ENCODE assay signal across 17 cellular contexts in genomic region chr1:110420023-110420662, GRCh38. TPM values are rescaled to one million over a fixed set of nuclear protein-coding genes. Genes with fewer than 3 reads are reported as not detected.
DNase-seq lines count a peak whose midpoint lies in the region; ATAC-seq and TF ChIP-seq lines count a peak whose summit lies in the region.
"Had no signal": no experiment of that assay in that cellular context is flagged by ENCODE, and none has a peak within 500 bp of the region (broad histone marks: within the 10 kb centered on the region; RNA-seq: fewer than 3 reads in every experiment).

No MANE protein-coding gene starts in this region.

- no peak overlapping the region for H2BK12ac ChIP-seq in neuronal stem cell (ENCODE audit: low read length)

- POLR2A ChIA-PET in activated CD4-positive, alpha-beta T cell treated with anti-CD3 and anti-CD28 coated beads, Interleukin-2, amount 10 ng/mL, durations not matched to agents 7 days and 5 days (lab: Charles Lee), result no interaction called here

- no peak overlapping the region for H3K18ac ChIP-seq in neuronal stem cell (ENCODE audit: low read length)

- peak; percentile 17 for DNase-seq in activated effector memory CD4-positive, alpha-beta T cell treated with anti-CD3 and anti-CD28 coated beads, Interleukin-2, amount 50 U/mL, for 16 hours
- DNase-seq in activated effector memory CD4-positive, alpha-beta T cell treated with Interleukin-2 at 50 U/mL for 16 hours, result no peak
- DNase-seq in neuronal stem cell (ENCODE audit: low spot score) (no peak), suprapubic skin (ENCODE audit: low spot score in 2 of 2) (no peak)
- no peak for DNase-seq in activated CD4-positive, alpha-beta T cell treated with anti-CD3 and anti-CD28 coated beads for 48 hours
- no peak for DNase-seq in activated CD4-positive, alpha-beta T cell treated with anti-CD3 and anti-CD28 coated beads, Interleukin-2, amount 10 ng/mL, durations not matched to agents 7 days and 5 days
- DNase-seq: Caco-2; CD8-positive, alpha-beta memory T cell; DND-41; GDM1 had no signal

- H3K4me1 Mint-ChIP-seq in dendritic cell treated with granulocyte-macrophage colony-stimulating factor and Interleukin-4, amounts not matched to agents 40 ng/mL and 50 ng/mL, for 4 days (ENCODE audit: low read depth), result peaks cover 36% of the 10 kb centered on the region
- H3K4me1 Mint-ChIP-seq in activated CD4-positive, alpha-beta T cell treated with anti-CD3 and anti-CD28 coated beads, Interleukin-2, amount 10 ng/mL, durations not matched to agents 7 days and 5 days, result peaks cover 14% of the 10 kb centered on the region
- H3K4me1 Mint-ChIP-seq: CD8-positive, alpha-beta memory T cell had no signal

- intact Hi-C loops in dendritic cell treated with granulocyte-macrophage colony-stimulating factor and Interleukin-4, amounts not matched to agents 40 ng/mL and 50 ng/mL, for 4 days (cut with micrococcal nuclease), result no loop called here

- no CpG with 5 or more reads among the region's 10 CpGs for WGBS in neuronal stem cell (ENCODE audit: extremely low coverage in 2 of 2, insufficient read length in 2 of 2, insufficient replicate concordance in 1 of 2), 2 donors
- 85% methylated on average over 10 of the region's 10 CpGs for WGBS in suprapubic skin

- TF ChIP-seq CTCF in suprapubic skin (IDR thresholded peaks at IDR 0.05), result no peak

- no peaks in the 10 kb centered on the region for H3K9me3 ChIP-seq in neuronal stem cell (replicated peaks in 1 of 2; ENCODE audit: control insufficient read depth in 2 of 2, insufficient read depth in 1 of 2, low read depth in 1 of 2, low read length in 2 of 2)
- H3K9me3 ChIP-seq in suprapubic skin, result no peaks in the 10 kb centered on the region
- H3K9me3 ChIP-seq: Caco-2, HAP-1 had no signal

- no peak for TF ChIP-seq EP300 in suprapubic skin (IDR thresholded peaks at IDR 0.05)

- H2AFZ ChIP-seq in neuronal stem cell (ENCODE audit: low read length), result no peak overlapping the region

- no peak for TF ChIP-seq POLR2A in suprapubic skin (IDR thresholded peaks at IDR 0.05)

- H3K4me1 ChIP-seq in neuronal stem cell (ENCODE audit: control insufficient read depth in 2 of 2, insufficient read depth in 1 of 2, low read depth in 1 of 2, low read length in 2 of 2) (no peaks in the 10 kb centered on the region), suprapubic skin (peaks cover 9% of the 10 kb centered on the region)
- H3K4me1 ChIP-seq: Caco-2 had no signal

- H2BK15ac ChIP-seq in neuronal stem cell (ENCODE audit: low read length), result no peak overlapping the region

- no peak overlapping the region for H2AK5ac ChIP-seq in neuronal stem cell (ENCODE audit: low read depth, low read length)

- H3K36me3 ChIP-seq in neuronal stem cell (replicated peaks in 1 of 2; ENCODE audit: control insufficient read depth in 2 of 2, insufficient read depth in 2 of 2, low read length in 2 of 2) (peaks cover 0 to 1% of the 10 kb centered on the region in 2 donors), suprapubic skin (no peaks in the 10 kb centered on the region)
- H3K36me3 ChIP-seq: HAP-1 had no signal

- peaks cover 8% of the 10 kb centered on the region for H3K9me3 Mint-ChIP-seq in dendritic cell treated with granulocyte-macrophage colony-stimulating factor and Interleukin-4, amounts not matched to agents 40 ng/mL and 50 ng/mL, for 4 days
- no peaks in the 10 kb centered on the region for H3K9me3 Mint-ChIP-seq in activated CD4-positive, alpha-beta T cell treated with anti-CD3 and anti-CD28 coated beads, Interleukin-2, amount 10 ng/mL, durations not matched to agents 7 days and 5 days
- H3K9me3 Mint-ChIP-seq: CD8-positive, alpha-beta memory T cell had no signal

- H3K4ac ChIP-seq in neuronal stem cell (ENCODE audit: low read length), result no peak overlapping the region

- no peaks in the 10 kb centered on the region for H3K36me3 Mint-ChIP-seq in dendritic cell treated with granulocyte-macrophage colony-stimulating factor and Interleukin-4, amounts not matched to agents 40 ng/mL and 50 ng/mL, for 4 days (ENCODE audit: low read depth)
- H3K36me3 Mint-ChIP-seq in activated CD4-positive, alpha-beta T cell treated with anti-CD3 and anti-CD28 coated beads, Interleukin-2, amount 10 ng/mL, durations not matched to agents 7 days and 5 days (ENCODE audit: low read depth), result no peaks in the 10 kb centered on the region

- peak overlapping the region; percentile 52 for H3K23ac ChIP-seq in neuronal stem cell (ENCODE audit: low read depth, low read length, poor library complexity)

- H2BK5ac ChIP-seq in neuronal stem cell (ENCODE audit: low read length), result no peak overlapping the region

- H3K27me3 ChIP-seq in neuronal stem cell (ENCODE audit: control insufficient read depth in 3 of 3, insufficient read depth in 3 of 3, low read depth in 1 of 3, low read length in 3 of 3), result peaks cover 0 to 11% (median 0%) of the 10 kb centered on the region in 3 experiments
- no peaks in the 10 kb centered on the region for H3K27me3 ChIP-seq in suprapubic skin

- peak overlapping the region; percentile 70 for H3K27ac Mint-ChIP-seq in dendritic cell treated with granulocyte-macrophage colony-stimulating factor and Interleukin-4, amounts not matched to agents 40 ng/mL and 50 ng/mL, for 4 days
- no peak overlapping the region for H3K27ac Mint-ChIP-seq in activated CD4-positive, alpha-beta T cell treated with anti-CD3 and anti-CD28 coated beads, Interleukin-2, amount 10 ng/mL, durations not matched to agents 7 days and 5 days

- H2BK120ac ChIP-seq in neuronal stem cell (ENCODE audit: low read depth, low read length), result no peak overlapping the region

- CTCF ChIA-PET in activated CD4-positive, alpha-beta T cell treated with anti-CD3 and anti-CD28 coated beads, Interleukin-2, amount 10 ng/mL, durations not matched to agents 7 days and 5 days (lab: Charles Lee), result interaction anchor here (1.7 kb wide), 1 partner anchor 8 kb away, joined by 6 read pairs; no protein-coding TSS in a partner anchor

- H3K14ac ChIP-seq in neuronal stem cell (ENCODE audit: low read length), result peak overlapping the region; percentile 64

- H3K4me3 Mint-ChIP-seq in dendritic cell treated with granulocyte-macrophage colony-stimulating factor and Interleukin-4, amounts not matched to agents 40 ng/mL and 50 ng/mL, for 4 days, result no peak overlapping the region
- no peak overlapping the region for H3K4me3 Mint-ChIP-seq in activated CD4-positive, alpha-beta T cell treated with anti-CD3 and anti-CD28 coated beads, Interleukin-2, amount 10 ng/mL, durations not matched to agents 7 days and 5 days
- H3K4me3 Mint-ChIP-seq: CD8-positive, alpha-beta memory T cell had no signal

- H3K27me3 Mint-ChIP-seq in dendritic cell treated with granulocyte-macrophage colony-stimulating factor and Interleukin-4, amounts not matched to agents 40 ng/mL and 50 ng/mL, for 4 days, result no peaks in the 10 kb centered on the region
- H3K27me3 Mint-ChIP-seq in activated CD4-positive, alpha-beta T cell treated with anti-CD3 and anti-CD28 coated beads, Interleukin-2, amount 10 ng/mL, durations not matched to agents 7 days and 5 days, result peaks cover 12% of the 10 kb centered on the region

- ATAC-seq in HG02852 (IDR thresholded peaks at IDR 0.05; ENCODE audit: unreplicated experiment), result no peak

- H3K4me3 ChIP-seq in neuronal stem cell (ENCODE audit: low read length in 2 of 2), result no peak overlapping the region
- no peak overlapping the region for H3K4me3 ChIP-seq in suprapubic skin
- H3K4me3 ChIP-seq: HAP-1 had no signal

- H3K27ac ChIP-seq in neuronal stem cell (replicated peaks; ENCODE audit: low read length), result no peak overlapping the region
- peak overlapping the region; percentile 75 for H3K27ac ChIP-seq in suprapubic skin
- H3K27ac ChIP-seq: 22Rv1 had no signal

- no peaks in the 10 kb centered on the region for H3K79me1 ChIP-seq in neuronal stem cell (ENCODE audit: low read depth, low read length)

- H4K91ac ChIP-seq in neuronal stem cell (ENCODE audit: low read depth, low read length, poor library complexity), result no peak overlapping the region

- no peak overlapping the region for H3K9ac ChIP-seq in neuronal stem cell (ENCODE audit: low read depth, low read length, poor library complexity)

- no peak overlapping the region for H3K4me2 ChIP-seq in neuronal stem cell (ENCODE audit: insufficient read depth, low read length, poor library complexity, severe bottlenecking)

- H4K8ac ChIP-seq in neuronal stem cell (ENCODE audit: low read depth, low read length), result no peak overlapping the region

RNA-seq across cellular contexts. Expression of gene LAMTOR5, which starts 12.6 kb away (rescaled TPM):
- 210 TPM for polyA plus RNA-seq in neuronal stem cell (2013, experiment 1 of 2)
- 203 TPM for polyA plus RNA-seq in neuronal stem cell (2013, experiment 2 of 2)
- total RNA-seq in suprapubic skin, result 10 to 100 TPM; 53.7 to 81.2 (median 63.3) TPM
- total RNA-seq in activated CD4-positive, alpha-beta T cell treated with anti-CD3 and anti-CD28 coated beads, Interleukin-2, amount 10 ng/mL, durations not matched to agents 7 days and 5 days, result 100 to 1,000 TPM; 113 to 120 TPM

RNA-seq across cellular contexts. Expression of gene SLC16A4, which starts 29.3 kb away (rescaled TPM):
- polyA plus RNA-seq in neuronal stem cell (2013, experiment 1 of 2), result 0.63 TPM
- polyA plus RNA-seq in neuronal stem cell (2013, experiment 2 of 2), result 0.46 TPM
- 1 to 10 TPM in 3 of 4 donors, under 1 TPM in 1; 0.52 to 2.1 (median 1.9) TPM for total RNA-seq in suprapubic skin
- under 1 TPM in 1 of 2 experiments, not detected in 1; 0.27 TPM for total RNA-seq in activated CD4-positive, alpha-beta T cell treated with anti-CD3 and anti-CD28 coated beads, Interleukin-2, amount 10 ng/mL, durations not matched to agents 7 days and 5 days

RNA-seq across cellular contexts. Expression of gene PROK1, which starts 30.8 kb away (rescaled TPM):
- polyA plus RNA-seq in neuronal stem cell (2013, experiment 1 of 2), result 0.21 TPM
- polyA plus RNA-seq in neuronal stem cell (2013, experiment 2 of 2), result 0.07 TPM
- total RNA-seq in suprapubic skin, result 1 to 10 TPM in 1 of 4 donors, under 1 TPM in 1, not detected in 2; 0.72 to 4.2 TPM
- not detected for total RNA-seq in activated CD4-positive, alpha-beta T cell treated with anti-CD3 and anti-CD28 coated beads, Interleukin-2, amount 10 ng/mL, durations not matched to agents 7 days and 5 days
- total RNA-seq: A673; Caco-2; CD8-positive, alpha-beta memory T cell; H1 had no signal
- polyA plus RNA-seq: BJ; CD8-positive, alpha-beta memory T cell had no signal
